8 cellular contexts compared by ENCODE assay signal in genomic region chr20:43590392-43591303, GRCh38. TPM values are rescaled to one million over a fixed set of nuclear protein-coding genes. Genes with fewer than 3 reads are reported as not detected.
DNase-seq lines count a peak whose midpoint lies in the region; ATAC-seq and TF ChIP-seq lines count a peak whose summit lies in the region.

Gene IFT52, plus strand, starts transcription at chr20:43590937. Its CDS starts 3,762 bp downstream, at chr20:43594699.

- peaks cover 3% of the 10 kb centered on the region for H3K27me3 Mint-ChIP-seq in CD8-positive, alpha-beta T cell (ENCODE audit: low read depth)

- intact Hi-C loops in CD8-positive, alpha-beta T cell (cut with DNase I, micrococcal nuclease), result loop anchor here (1.0 to 10.0 kb wide), 10 partner anchors 76 to 1896 kb away; partner anchors contain the start of genes MYBL2 (in 2 of the 2), SRSF6 (in 2 of the 2), FITM2 (in 1 of the 2) and OSER1 (in 1 of the 2)

- peaks cover 20% of the 10 kb centered on the region for H3K4me1 Mint-ChIP-seq in CD8-positive, alpha-beta T cell (ENCODE audit: low read depth)

- H3K4me1 ChIP-seq in CD8-positive, alpha-beta T cell (ENCODE audit: insufficient read depth, low read length), result peaks cover 13% of the 10 kb centered on the region
- H3K4me1 ChIP-seq in effector memory CD4-positive, alpha-beta T cell (ENCODE audit: control insufficient read depth, insufficient read depth, low read length, poor library complexity, severe bottlenecking), result peaks cover 3% of the 10 kb centered on the region

- peak; percentile 98 for ATAC-seq in CD8-positive, alpha-beta T cell
- peak; percentile 98 for ATAC-seq in GM19467 (IDR thresholded peaks at IDR 0.05; ENCODE audit: unreplicated experiment)

- peak; percentile 79 to 91 (median 87) for DNase-seq in CD8-positive, alpha-beta T cell
- DNase-seq in HS-5 (ENCODE audit: low read depth), result peak; percentile 86
- DNase-seq in NK-92 treated with Interleukin-12 subunit alpha and Interleukin-12 subunit beta, amount 100 ng/mL, for 24 hours (lab: John Stamatoyannopoulos, UW), result peak; percentile 78
- DNase-seq in effector memory CD4-positive, alpha-beta T cell, result peak; percentile 63 to 79 (median 75)
- DNase-seq in medulla oblongata (ENCODE audit: extremely low spot score), result peak; percentile 97
- DNase-seq in stimulated activated CD8-positive, alpha-beta memory T cell treated with anti-CD3 and anti-CD28 coated beads, Interleukin-12 subunit alpha, Interleukin-12 subunit beta, amount 100 ng/mL, for 1 hour (ENCODE audit: low read depth), result peak; percentile 75

- H3K36me3 Mint-ChIP-seq in CD8-positive, alpha-beta T cell, result peaks cover 16% of the 10 kb centered on the region

- H3K4me3 Mint-ChIP-seq in CD8-positive, alpha-beta T cell, result peak within 1 kb of the TSS; percentile 91

- no peak for TF ChIP-seq CTCF in CD8-positive, alpha-beta T cell (IDR thresholded peaks at IDR 0.05)

- peak within 1 kb of the TSS; percentile 74 for H3K27ac ChIP-seq in CD8-positive, alpha-beta T cell (ENCODE audit: low read depth, low read length)
- peak within 1 kb of the TSS; percentile 76 for H3K27ac ChIP-seq in effector memory CD4-positive, alpha-beta T cell (ENCODE audit: insufficient read depth, low read length, poor library complexity, severe bottlenecking)

- peak within 1 kb of the TSS; percentile 96 for H3K27ac Mint-ChIP-seq in CD8-positive, alpha-beta T cell

- peak within 1 kb of the TSS; percentile 62 for H3K4me3 ChIP-seq in CD8-positive, alpha-beta T cell (ENCODE audit: low read depth, low read length)
- peak within 1 kb of the TSS; percentile 62 for H3K4me3 ChIP-seq in effector memory CD4-positive, alpha-beta T cell (ENCODE audit: insufficient read depth, low read depth, low read length, poor library complexity, severe bottlenecking)

- no peaks in the 10 kb centered on the region for H3K36me3 ChIP-seq in CD8-positive, alpha-beta T cell (ENCODE audit: insufficient read depth, low read length)
- no peaks in the 10 kb centered on the region for H3K36me3 ChIP-seq in effector memory CD4-positive, alpha-beta T cell (ENCODE audit: control insufficient read depth, insufficient read depth, low read length)

- no peaks in the 10 kb centered on the region for H3K9me3 Mint-ChIP-seq in CD8-positive, alpha-beta T cell

- H3K9me3 ChIP-seq in CD8-positive, alpha-beta T cell (ENCODE audit: low read length), result no peaks in the 10 kb centered on the region
- H3K9me3 ChIP-seq in effector memory CD4-positive, alpha-beta T cell (ENCODE audit: control insufficient read depth, low read length), result no peaks in the 10 kb centered on the region

- CTCF ChIA-PET in CD8-positive, alpha-beta T cell (lab: Charles Lee), result no interaction called here
- CTCF ChIA-PET in activated CD8-positive, alpha-beta memory T cell treated with anti-CD3 and anti-CD28 coated beads for 36 hours (lab: Charles Lee), result interaction anchor here (0.5 to 1.2 kb wide), 3 partner anchors 52 to 171 kb away, joined by 3 to 7 read pairs (median 3); no protein-coding TSS in a partner anchor

- H3K27me3 ChIP-seq in CD8-positive, alpha-beta T cell (ENCODE audit: insufficient read depth, low read length), result no peaks in the 10 kb centered on the region
- H3K27me3 ChIP-seq in effector memory CD4-positive, alpha-beta T cell (replicated peaks; ENCODE audit: control insufficient read depth, insufficient read depth, low read length, poor library complexity, severe bottlenecking), result no peaks in the 10 kb centered on the region

- POLR2A ChIA-PET in CD8-positive, alpha-beta T cell (lab: Charles Lee), result interaction anchor here (0.5 to 1.2 kb wide), 5 partner anchors 9 to 133 kb away, joined by 3 to 9 read pairs (median 3); partner anchors contain the start of gene SRSF6
- POLR2A ChIA-PET in activated CD8-positive, alpha-beta memory T cell treated with anti-CD3 and anti-CD28 coated beads for 36 hours (lab: Charles Lee), result interaction anchor here (2.0 kb wide), 1 partner anchor 133 kb away, joined by 5 read pairs; the partner anchor contains the start of gene SRSF6

RNA-seq across cellular contexts. Expression of gene IFT52, which starts in this region (rescaled TPM):
- 10 to 100 TPM; 11.5 to 14.1 TPM for total RNA-seq in CD8-positive, alpha-beta T cell
- total RNA-seq in activated CD8-positive, alpha-beta memory T cell treated with anti-CD3 and anti-CD28 coated beads for 36 hours, result 10 to 100 TPM; 18.4 to 19.0 TPM

Comparison
In these comparisons a context has a peak if more than half of its experiments do, and no peak if none do; other contexts are left out.
1. Peak in every context shown above with its lines: DNase-seq, ATAC-seq, H3K4me3 ChIP-seq and H3K27ac ChIP-seq.